8 cellular contexts compared by ENCODE assay signal in the genomic region with DNA sequence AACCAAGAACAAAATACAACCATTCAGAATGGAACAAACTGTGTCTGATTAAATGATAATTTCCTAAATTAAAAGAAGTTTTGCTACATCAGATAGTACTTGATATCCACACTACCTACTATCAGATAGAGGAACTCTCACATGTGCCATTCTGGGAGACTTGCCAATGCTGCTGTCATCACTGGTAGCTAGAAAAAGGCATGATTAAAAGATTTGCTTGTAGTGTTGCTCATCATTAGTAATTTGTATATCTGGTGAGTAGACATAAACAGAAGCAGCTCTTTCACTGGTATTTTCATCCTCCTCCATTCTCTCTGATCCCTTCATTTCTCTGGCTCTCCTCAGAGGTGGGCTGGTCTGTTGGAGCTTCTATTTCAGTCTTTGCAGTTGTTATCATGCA. TPM values are rescaled to one million over a fixed set of nuclear protein-coding genes. Genes with fewer than 3 reads are reported as not detected.
DNase-seq lines count a peak whose midpoint lies in the region; ATAC-seq, FAIRE-seq and TF ChIP-seq lines count a peak whose summit lies in the region.

No MANE protein-coding gene starts in this region.

- no peak overlapping the region for H3K4me3 Mint-ChIP-seq in stimulated activated effector memory CD8-positive, alpha-beta T cell treated with anti-CD3 and anti-CD28 coated beads, Interleukin-12 subunit alpha, Interleukin-12 subunit beta, amount 100 ng/mL, for 72 hours
- H3K4me3 Mint-ChIP-seq in activated T-helper 1 cell treated with anti-CD3 and anti-CD28 coated beads, Interleukin-12 subunit alpha, Interleukin-12 subunit beta, Interleukin-2, Interleukin-4 antibody, amounts not matched to agents 30 ng/mL and 10 ng/mL and 1 ng/mL, durations not matched to agents 14 hours and 24 hours and 36 hours: no peak overlapping the region

- no peak for FAIRE-seq in RCC 7860 (lab: Jason Lieb, UNC)
- no peak for FAIRE-seq in GM12891 (lab: Jason Lieb, UNC)

- peak; percentile 66 for ATAC-seq in stimulated activated effector memory CD8-positive, alpha-beta T cell treated with anti-CD3 and anti-CD28 coated beads, Interleukin-12 subunit alpha, Interleukin-12 subunit beta, amount 100 ng/mL, for 72 hours
- no peak for ATAC-seq in HG03108 (IDR thresholded peaks at IDR 0.05; ENCODE audit: unreplicated experiment)

- H3K27ac Mint-ChIP-seq in stimulated activated effector memory CD8-positive, alpha-beta T cell treated with anti-CD3 and anti-CD28 coated beads, Interleukin-12 subunit alpha, Interleukin-12 subunit beta, amount 100 ng/mL, for 72 hours: no peak overlapping the region
- H3K27ac Mint-ChIP-seq in activated T-helper 1 cell treated with anti-CD3 and anti-CD28 coated beads, Interleukin-12 subunit alpha, Interleukin-12 subunit beta, Interleukin-2, Interleukin-4 antibody, amounts not matched to agents 30 ng/mL and 10 ng/mL and 1 ng/mL, durations not matched to agents 14 hours and 24 hours and 36 hours: no peak overlapping the region

- peak; percentile 2 for DNase-seq in NCI-H82 (lab: John Stamatoyannopoulos, UW)
- no peak for DNase-seq in NCI-H82 treated with DMSO at 0.1 percent for 48 hours (lab: John Stamatoyannopoulos, UW; ENCODE audit: unreplicated experiment)
- peak; percentile 17 for DNase-seq in RCC 7860 (ENCODE audit: low spot score)
- peak; percentile 91 to 95 for DNase-seq in foreskin fibroblast
- no peak for DNase-seq in stimulated activated effector memory CD8-positive, alpha-beta T cell treated with anti-CD3 and anti-CD28 coated beads, Interleukin-12 subunit alpha, Interleukin-12 subunit beta, amount 100 ng/mL, for 72 hours (ENCODE audit: low spot score in 2 of 2)
- DNase-seq in GM12891 (ENCODE audit: insufficient read length, low spot score): no peak
- no peak for DNase-seq in activated T-helper 1 cell treated with anti-CD3 and anti-CD28 coated beads, Interleukin-12 subunit alpha, Interleukin-12 subunit beta, Interleukin-2, Interleukin-4 antibody, amounts not matched to agents 30 ng/mL and 10 ng/mL and 1 ng/mL, durations not matched to agents 14 hours and 24 hours and 36 hours (ENCODE audit: low spot score)

- H3K4me1 Mint-ChIP-seq in stimulated activated effector memory CD8-positive, alpha-beta T cell treated with anti-CD3 and anti-CD28 coated beads, Interleukin-12 subunit alpha, Interleukin-12 subunit beta, amount 100 ng/mL, for 72 hours: peaks cover 20% of the 10 kb centered on the region
- H3K4me1 Mint-ChIP-seq in activated T-helper 1 cell treated with anti-CD3 and anti-CD28 coated beads, Interleukin-12 subunit alpha, Interleukin-12 subunit beta, Interleukin-2, Interleukin-4 antibody, amounts not matched to agents 30 ng/mL and 10 ng/mL and 1 ng/mL, durations not matched to agents 14 hours and 24 hours and 36 hours (ENCODE audit: low read depth): peaks cover 26% of the 10 kb centered on the region

- H3K4me3 ChIP-seq in foreskin fibroblast (ENCODE audit: low read depth in 1 of 2, low read length in 2 of 2): no peak overlapping the region

- H3K9me3 Mint-ChIP-seq in stimulated activated effector memory CD8-positive, alpha-beta T cell treated with anti-CD3 and anti-CD28 coated beads, Interleukin-12 subunit alpha, Interleukin-12 subunit beta, amount 100 ng/mL, for 72 hours: no peaks in the 10 kb centered on the region
- peaks cover 4% of the 10 kb centered on the region for H3K9me3 Mint-ChIP-seq in activated T-helper 1 cell treated with anti-CD3 and anti-CD28 coated beads, Interleukin-12 subunit alpha, Interleukin-12 subunit beta, Interleukin-2, Interleukin-4 antibody, amounts not matched to agents 30 ng/mL and 10 ng/mL and 1 ng/mL, durations not matched to agents 14 hours and 24 hours and 36 hours

- TF ChIP-seq CTCF in foreskin fibroblast (IDR thresholded peaks at IDR 0.05; ENCODE audit: low read depth, low read length): no peak

- intact Hi-C loops in activated T-helper 1 cell treated with anti-CD3 and anti-CD28 coated beads, Interleukin-12 subunit alpha, Interleukin-12 subunit beta, Interleukin-2, Interleukin-4 antibody, amounts not matched to agents 30 ng/mL and 10 ng/mL and 1 ng/mL, durations not matched to agents 14 hours and 24 hours and 36 hours (cut with micrococcal nuclease): no loop called here

- no peaks in the 10 kb centered on the region for H3K27me3 Mint-ChIP-seq in activated T-helper 1 cell treated with anti-CD3 and anti-CD28 coated beads, Interleukin-12 subunit alpha, Interleukin-12 subunit beta, Interleukin-2, Interleukin-4 antibody, amounts not matched to agents 30 ng/mL and 10 ng/mL and 1 ng/mL, durations not matched to agents 14 hours and 24 hours and 36 hours (ENCODE audit: insufficient read depth)

- no peak for TF ChIP-seq POLR2A in GM12891 (IDR thresholded peaks at IDR 0.05; ENCODE audit: low read depth, low read length)

- H3K36me3 Mint-ChIP-seq in stimulated activated effector memory CD8-positive, alpha-beta T cell treated with anti-CD3 and anti-CD28 coated beads, Interleukin-12 subunit alpha, Interleukin-12 subunit beta, amount 100 ng/mL, for 72 hours: no peaks in the 10 kb centered on the region
- peaks cover 2% of the 10 kb centered on the region for H3K36me3 Mint-ChIP-seq in activated T-helper 1 cell treated with anti-CD3 and anti-CD28 coated beads, Interleukin-12 subunit alpha, Interleukin-12 subunit beta, Interleukin-2, Interleukin-4 antibody, amounts not matched to agents 30 ng/mL and 10 ng/mL and 1 ng/mL, durations not matched to agents 14 hours and 24 hours and 36 hours (ENCODE audit: low read depth)

TF ChIP-seq in GM12891, 5 proteins besides CTCF, POLR2A, EP300 and RAD21:
- no peak for TF ChIP-seq POU2F2 (IDR thresholded peaks at IDR 0.05; ENCODE audit: low read depth, low read length)
- TF ChIP-seq TAF1 (IDR thresholded peaks at IDR 0.05; ENCODE audit: low read depth, low read length): no peak
- TF ChIP-seq PAX5 (IDR thresholded peaks at IDR 0.05; ENCODE audit: insufficient read depth, low read length, severe bottlenecking): no peak
- TF ChIP-seq SPI1 (IDR thresholded peaks at IDR 0.05; ENCODE audit: low read depth, low read length): no peak
- no peak for TF ChIP-seq POLR2AphosphoS5 (IDR thresholded peaks at IDR 0.05; ENCODE audit: low read depth, low read length)

RNA-seq across cellular contexts. Expression of a gene that starts 56.0 kb away (rescaled TPM):
- polyA plus RNA-seq in GM12891 (2012; ENCODE audit: low read depth, missing spikeins): 0.28 TPM
- 47.6 and 49.0 TPM in 2 replicates for total RNA-seq in activated T-helper 1 cell treated with anti-CD3 and anti-CD28 coated beads, Interleukin-12 subunit alpha, Interleukin-12 subunit beta, Interleukin-2, Interleukin-4 antibody, amounts not matched to agents 30 ng/mL and 10 ng/mL and 1 ng/mL, durations not matched to agents 14 hours and 24 hours and 36 hours

Comparison
In these comparisons a context has a peak if more than half of its experiments do, and no peak if none do; other contexts are left out.
1. DNase-seq: peak in NCI-H82 (single experiment), RCC 7860 (single experiment) and foreskin fibroblast (2 of 2); none in NCI-H82 treated with DMSO at 0.1 percent for 48 hours (single experiment), stimulated activated effector memory CD8-positive, alpha-beta T cell treated with anti-CD3 and anti-CD28 coated beads, Interleukin-12 subunit alpha, Interleukin-12 subunit beta, amount 100 ng/mL, for 72 hours (0 of 2), GM12891 (single experiment) and activated T-helper 1 cell treated with anti-CD3 and anti-CD28 coated beads, Interleukin-12 subunit alpha, Interleukin-12 subunit beta, Interleukin-2, Interleukin-4 antibody, amounts not matched to agents 30 ng/mL and 10 ng/mL and 1 ng/mL, durations not matched to agents 14 hours and 24 hours and 36 hours (single experiment).